Comparison of ENCODE assay signal across 8 cellular contexts in genomic region chrX:152958524-152959465, GRCh38. TPM values are rescaled to one million over a fixed set of nuclear protein-coding genes. Genes with fewer than 3 reads are reported as not detected.
DNase-seq lines count a peak whose midpoint lies in the region; ATAC-seq and TF ChIP-seq lines count a peak whose summit lies in the region.

No MANE protein-coding gene starts in this region.

- H3K27me3 ChIP-seq in kidney epithelial cell (ENCODE audit: control insufficient read depth, insufficient read depth, low read length) = no peaks in the 10 kb centered on the region

- H3K27me3 Mint-ChIP-seq in chondrocyte (ENCODE audit: low read depth) = no peaks in the 10 kb centered on the region

- peak; percentile 69 for TF ChIP-seq CTCF in AG10803 (conservative IDR thresholded peaks at IDR 0.05; ENCODE audit: low read length)
- peak; percentile 98 for TF ChIP-seq CTCF in chondrocyte (IDR thresholded peaks at IDR 0.05)
- TF ChIP-seq CTCF in kidney epithelial cell (IDR thresholded peaks at IDR 0.05; ENCODE audit: insufficient read depth, low read length, poor library complexity, severe bottlenecking) = peak; percentile 67

- peak overlapping the region; percentile 39 for H3K4me3 ChIP-seq in AG10803 (ENCODE audit: low read length)
- peak overlapping the region; percentile 6 for H3K4me3 ChIP-seq in kidney epithelial cell (ENCODE audit: low read depth, low read length)

- H3K9me3 Mint-ChIP-seq in chondrocyte (ENCODE audit: low read depth) = no peaks in the 10 kb centered on the region

- peak; percentile 92 for ATAC-seq in GM19035 (IDR thresholded peaks at IDR 0.05; ENCODE audit: unreplicated experiment)
- ATAC-seq in HG03354 (IDR thresholded peaks at IDR 0.05; ENCODE audit: poor library complexity, severe bottlenecking, unreplicated experiment) = peak; percentile 93

- no peaks in the 10 kb centered on the region for H3K36me3 Mint-ChIP-seq in chondrocyte (ENCODE audit: low read depth)

- DNase-seq in AG10803 (ENCODE audit: low read depth) (peak; percentile 90), NCI-H446 treated with DMSO at 0.1 percent for 48 hours (lab: John Stamatoyannopoulos, UW) (peak; percentile 58), chondrocyte (ENCODE audit: low spot score) (no peak), kidney epithelial cell (ENCODE audit: low read depth) (peak; percentile 42)
- DNase-seq in activated CD4-positive, alpha-beta T cell treated with anti-CD3 and anti-CD28 coated beads for 1 hour = peak; percentile 83
- DNase-seq in stimulated activated CD4-positive, alpha-beta T cell treated with anti-CD3 and anti-CD28 coated beads, Interleukin-1b, Interleukin-23, amount 100 ng/mL, for 1 hour (ENCODE audit: low read depth in 2 of 2) = peak; percentile 78 to 83

- no peaks in the 10 kb centered on the region for H3K36me3 ChIP-seq in kidney epithelial cell (ENCODE audit: control insufficient read depth, insufficient read depth, low read length)

- H3K27ac Mint-ChIP-seq in chondrocyte (ENCODE audit: unreplicated experiment) = peak overlapping the region; percentile 78

- H3K4me3 Mint-ChIP-seq in chondrocyte (ENCODE audit: unreplicated experiment) = peak overlapping the region; percentile 62

- H3K4me1 Mint-ChIP-seq in chondrocyte (ENCODE audit: low read depth) = peaks cover 13% of the 10 kb centered on the region

RNA-seq across cellular contexts. Expression of gene PNMA5, which starts 35.1 kb away (rescaled TPM):
- total RNA-seq in chondrocyte (not detected in 3 replicates), kidney epithelial cell (not detected in 2 replicates)
